In genomic region chr17:73560661-73561060, GRCh38 we compare ENCODE assay signal across 20 cellular contexts.
DNase-seq lines count a peak whose midpoint lies in the region; ATAC-seq and TF ChIP-seq lines count a peak whose summit lies in the region.
"Had no signal": no experiment of that assay in that cellular context is flagged by ENCODE, and none has a peak within 500 bp of the region (broad histone marks: within the 10 kb centered on the region; RNA-seq: fewer than 3 reads in every experiment).

No MANE protein-coding gene starts in this region.

- no peaks in the 10 kb centered on the region for H3K9me3 Mint-ChIP-seq in activated T-helper 17 cell treated with anti-CD3 and anti-CD28 coated beads, Interleukin-2, amount 50 U/mL, for 72 hours
- H3K9me3 Mint-ChIP-seq: activated naive CD4-positive, alpha-beta T cell treated with anti-CD3 and anti-CD28 coated beads, Interleukin-2, amount 50 U/mL, for 24 hours; stimulated activated naive CD8-positive, alpha-beta T cell treated with anti-CD3 and anti-CD28 coated beads, Interleukin-15, Interleukin-2, amounts not matched to agents 100 ng/mL and 50 ng/mL, for 24 hours had no signal

- H3K36me3 ChIP-seq in mesendoderm (ENCODE audit: control insufficient read depth, insufficient read depth, low read length) (no peaks in the 10 kb centered on the region), hepatocyte (replicated peaks; ENCODE audit: insufficient read depth, low read depth) (no peaks in the 10 kb centered on the region)
- H3K36me3 ChIP-seq: neutrophil, right atrium auricular region, upper lobe of left lung had no signal

- H3K36me3 Mint-ChIP-seq in activated T-helper 17 cell treated with anti-CD3 and anti-CD28 coated beads, Interleukin-2, amount 50 U/mL, for 72 hours (ENCODE audit: low read depth): no peaks in the 10 kb centered on the region
- H3K36me3 Mint-ChIP-seq: activated naive CD4-positive, alpha-beta T cell treated with anti-CD3 and anti-CD28 coated beads, Interleukin-2, amount 50 U/mL, for 24 hours had no signal

- no peak overlapping the region for H3K18ac ChIP-seq in mesendoderm (ENCODE audit: low read length)

- H3K4me1 ChIP-seq in mesendoderm (ENCODE audit: control insufficient read depth, low read depth, low read length) (peaks cover 3% of the 10 kb centered on the region), hepatocyte (ENCODE audit: insufficient read depth) (no peaks in the 10 kb centered on the region)
- H3K4me1 ChIP-seq: right atrium auricular region, upper lobe of left lung had no signal

- H4K8ac ChIP-seq in mesendoderm (ENCODE audit: low read depth, low read length): no peak overlapping the region

- H3K4me1 Mint-ChIP-seq in activated T-helper 17 cell treated with anti-CD3 and anti-CD28 coated beads, Interleukin-2, amount 50 U/mL, for 72 hours: no peaks in the 10 kb centered on the region
- H3K4me1 Mint-ChIP-seq: activated naive CD4-positive, alpha-beta T cell treated with anti-CD3 and anti-CD28 coated beads, Interleukin-2, amount 50 U/mL, for 24 hours had no signal

- WGBS in mesendoderm (ENCODE audit: extremely low coverage, insufficient coverage, low lambda C conversion rate): no CpG with 5 or more reads among the region's 6 CpGs
- 58% methylated on average over 6 of the region's 6 CpGs for WGBS in hepatocyte (ENCODE audit: low lambda C conversion rate, missing lambda C conversion rate)

- H3K27me3 Mint-ChIP-seq in activated T-helper 17 cell treated with anti-CD3 and anti-CD28 coated beads, Interleukin-2, amount 50 U/mL, for 72 hours: no peaks in the 10 kb centered on the region
- H3K27me3 Mint-ChIP-seq: activated CD4-positive, alpha-beta T cell treated with anti-CD3 and anti-CD28 coated beads for 36 hours; activated naive CD4-positive, alpha-beta T cell treated with anti-CD3 and anti-CD28 coated beads, Interleukin-2, amount 50 U/mL, for 24 hours; stimulated activated naive CD8-positive, alpha-beta T cell treated with anti-CD3 and anti-CD28 coated beads, Interleukin-15, Interleukin-2, amounts not matched to agents 100 ng/mL and 50 ng/mL, for 24 hours had no signal

- no peak overlapping the region for H2AFZ ChIP-seq in hepatocyte

- no peaks in the 10 kb centered on the region for H3K9me3 ChIP-seq in hepatocyte (ENCODE audit: low read depth)
- H3K9me3 ChIP-seq: neutrophil, right atrium auricular region, upper lobe of left lung had no signal

- no peak overlapping the region for H3K4me3 ChIP-seq in Jurkat, Clone E6-1 (ENCODE audit: low read length)
- no peak overlapping the region for H3K4me3 ChIP-seq in mesendoderm (ENCODE audit: low read length)
- H3K4me3 ChIP-seq in hepatocyte: no peak overlapping the region
- H3K4me3 ChIP-seq: right atrium auricular region, upper lobe of left lung had no signal

- H3K79me2 ChIP-seq in mesendoderm (ENCODE audit: control insufficient read depth, insufficient read depth, low read length): no peaks in the 10 kb centered on the region
- H3K79me2 ChIP-seq in hepatocyte: no peaks in the 10 kb centered on the region

- peak; percentile 10 for DNase-seq in NCI-H748 (lab: John Stamatoyannopoulos, UW; ENCODE audit: unreplicated experiment)
- no peak for DNase-seq in NCI-H748 treated with DMSO at 0.1 percent for 48 hours (lab: John Stamatoyannopoulos, UW)
- peak; percentile 23 for DNase-seq in Jurkat, Clone E6-1 (ENCODE audit: low read depth, low spot score)
- peak; percentile 69 for DNase-seq in mesendoderm
- DNase-seq in hepatocyte (ENCODE audit: low spot score): no peak
- no peak for DNase-seq in caudate nucleus (lab: John Stamatoyannopoulos, UW)
- no peak for DNase-seq in activated T-cell treated with anti-CD3 and anti-CD28 coated beads, Interleukin-2, amount 50 U/mL, for 1 hour
- DNase-seq: activated CD4-positive, alpha-beta T cell treated with anti-CD3 and anti-CD28 coated beads for 36 hours; EL; head of caudate nucleus; KG1; NCI-H1105; NK-92 treated with Interleukin-12 subunit alpha and Interleukin-12 subunit beta, amount 100 ng/mL, for 24 hours; SIG-M5; upper lobe of left lung had no signal

- H2AK5ac ChIP-seq in mesendoderm (ENCODE audit: low read length): no peak overlapping the region

- TF ChIP-seq CTCF in hepatocyte (IDR thresholded peaks at IDR 0.05; ENCODE audit: poor library complexity): no peak

- no peak overlapping the region for H3K9ac ChIP-seq in mesendoderm (ENCODE audit: low read length)

- no peak overlapping the region for H3K27ac ChIP-seq in mesendoderm (ENCODE audit: low read depth, low read length)
- no peak overlapping the region for H3K27ac ChIP-seq in hepatocyte
- H3K27ac ChIP-seq in caudate nucleus (ENCODE audit: low read depth, low read length): no peak overlapping the region
- H3K27ac ChIP-seq: neutrophil, right atrium auricular region, upper lobe of left lung had no signal

- no peak overlapping the region for H4K5ac ChIP-seq in mesendoderm (ENCODE audit: low read length)

- no peak for ATAC-seq in activated T-helper 17 cell treated with anti-CD3 and anti-CD28 coated beads, Interleukin-2, amount 50 U/mL, for 72 hours (replicated peaks)
- ATAC-seq: activated CD4-positive, alpha-beta T cell treated with anti-CD3 and anti-CD28 coated beads for 36 hours had no signal

- no peak overlapping the region for H2BK120ac ChIP-seq in mesendoderm (ENCODE audit: low read depth, low read length)

- no peaks in the 10 kb centered on the region for H3K79me1 ChIP-seq in mesendoderm (ENCODE audit: low read length)

- no peaks in the 10 kb centered on the region for H3K9me2 ChIP-seq in hepatocyte (replicated peaks; ENCODE audit: insufficient read depth)

- H3K23ac ChIP-seq in mesendoderm (ENCODE audit: low read length): no peak overlapping the region

- no peaks in the 10 kb centered on the region for H4K20me1 ChIP-seq in hepatocyte (ENCODE audit: insufficient read depth, poor library complexity, severe bottlenecking)

- no peak overlapping the region for H3K4ac ChIP-seq in mesendoderm (ENCODE audit: low read depth, low read length)

- H3K27me3 ChIP-seq in mesendoderm (ENCODE audit: insufficient read depth, low read length, poor library complexity) (no peaks in the 10 kb centered on the region), hepatocyte (peaks cover 3% of the 10 kb centered on the region)
- H3K27me3 ChIP-seq: right atrium auricular region, upper lobe of left lung had no signal

- no peak overlapping the region for H2BK15ac ChIP-seq in mesendoderm (replicated peaks; ENCODE audit: low read depth)

- H3K4me2 ChIP-seq in mesendoderm (ENCODE audit: low read length): no peak overlapping the region
- H3K4me2 ChIP-seq in hepatocyte: no peak overlapping the region

- peak overlapping the region; percentile 41 for H3K27ac Mint-ChIP-seq in activated T-helper 17 cell treated with anti-CD3 and anti-CD28 coated beads, Interleukin-2, amount 50 U/mL, for 72 hours
- H3K27ac Mint-ChIP-seq: activated CD4-positive, alpha-beta T cell treated with anti-CD3 and anti-CD28 coated beads for 36 hours; activated naive CD4-positive, alpha-beta T cell treated with anti-CD3 and anti-CD28 coated beads, Interleukin-2, amount 50 U/mL, for 24 hours; stimulated activated naive CD8-positive, alpha-beta T cell treated with anti-CD3 and anti-CD28 coated beads, Interleukin-15, Interleukin-2, amounts not matched to agents 100 ng/mL and 50 ng/mL, for 24 hours had no signal

- no peak overlapping the region for H3K4me3 Mint-ChIP-seq in activated T-helper 17 cell treated with anti-CD3 and anti-CD28 coated beads, Interleukin-2, amount 50 U/mL, for 72 hours
- H3K4me3 Mint-ChIP-seq: activated CD4-positive, alpha-beta T cell treated with anti-CD3 and anti-CD28 coated beads for 36 hours; activated naive CD4-positive, alpha-beta T cell treated with anti-CD3 and anti-CD28 coated beads, Interleukin-2, amount 50 U/mL, for 24 hours; stimulated activated naive CD8-positive, alpha-beta T cell treated with anti-CD3 and anti-CD28 coated beads, Interleukin-15, Interleukin-2, amounts not matched to agents 100 ng/mL and 50 ng/mL, for 24 hours had no signal

- H2BK5ac ChIP-seq in mesendoderm (ENCODE audit: low read length): no peak overlapping the region

- H3K56ac ChIP-seq in mesendoderm (ENCODE audit: low read length): no peak overlapping the region

Comparison
In these comparisons a context has a peak if more than half of its experiments do, and no peak if none do; other contexts are left out.
1. DNase-seq: peak in NCI-H748 (single experiment), Jurkat, Clone E6-1 (single experiment) and mesendoderm (single experiment); none in NCI-H748 treated with DMSO at 0.1 percent for 48 hours (single experiment), hepatocyte (single experiment), caudate nucleus (0 of 61) and activated T-cell treated with anti-CD3 and anti-CD28 coated beads, Interleukin-2, amount 50 U/mL, for 1 hour (single experiment).